In genomic region chr9:120905794-120906248, GRCh38 we compare ENCODE assay signal across 1 cellular context.
TF ChIP-seq lines count a peak whose summit lies in the region.

No MANE protein-coding gene starts in this region.

TF ChIP-seq in GM12878, 131 proteins besides CTCF, POLR2A, EP300 and RAD21:
- peak; percentile 43; the same call in 1 of the 2 replicates for TF ChIP-seq SMAD5 (IDR thresholded peaks at IDR 0.05; ENCODE audit: low read depth)
- TF ChIP-seq BRCA1 (IDR thresholded peaks at IDR 0.05; ENCODE audit: low read depth, low read length) = no peak
- TF ChIP-seq MTA3 (IDR thresholded peaks at IDR 0.05; ENCODE audit: borderline replicate concordance, low read length) = 0 out of 2 replicates have a peak, but pooled peaks have one; percentile 68
- no peak for TF ChIP-seq KLF5 (IDR thresholded peaks at IDR 0.05; ENCODE audit: partially characterized antibody)
TF ChIP-seq in GM12878: peak in this region for 2.
